8 cellular contexts compared by ENCODE assay signal in the genomic region with DNA sequence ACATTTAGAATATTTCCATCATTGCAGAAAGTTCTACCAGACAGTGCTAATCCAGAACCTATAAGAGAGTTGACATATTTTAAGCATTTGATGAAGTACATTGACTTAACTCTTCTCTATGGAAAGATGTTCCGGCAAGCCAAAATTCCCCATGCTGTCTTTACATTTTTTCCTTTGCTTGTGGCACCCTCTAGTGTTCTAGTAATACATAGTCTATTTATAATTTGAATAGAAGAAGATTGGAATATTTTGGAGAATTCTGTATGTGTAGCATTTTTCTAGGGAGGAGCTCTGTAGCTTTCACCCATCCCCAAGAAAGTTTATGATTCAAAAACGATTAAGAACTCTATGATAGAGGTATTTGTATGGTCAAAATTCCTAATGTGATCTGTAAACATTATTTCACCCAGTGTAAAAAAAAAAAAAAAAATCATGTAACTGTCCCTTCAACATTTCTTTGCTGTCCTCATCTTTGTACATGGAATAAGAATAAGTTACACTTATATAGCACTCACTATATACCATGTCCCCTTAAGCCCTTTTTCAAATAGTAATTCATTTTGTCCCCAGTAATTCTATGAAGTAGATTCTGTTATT. TPM values are rescaled to one million over a fixed set of nuclear protein-coding genes. Genes with fewer than 3 reads are reported as not detected.
DNase-seq lines count a peak whose midpoint lies in the region; ATAC-seq and TF ChIP-seq lines count a peak whose summit lies in the region.

No MANE protein-coding gene starts in this region.

- TF ChIP-seq CTCF in Caco-2 (IDR thresholded peaks at IDR 0.05; ENCODE audit: insufficient read depth in 1 of 2, low read depth in 1 of 2, low read length in 1 of 2, severe bottlenecking in 1 of 2, unreplicated experiment in 1 of 2) (peak; percentile 49 to 51), fibroblast of villous mesenchyme (IDR thresholded peaks at IDR 0.05; ENCODE audit: insufficient read depth, low read depth, low read length) (peak; percentile 50), prostate gland (IDR thresholded peaks at IDR 0.05) (peak in 2 of 4 experiments; percentile 49 to 53)

- H3K4me3 Mint-ChIP-seq in Caco-2 (ENCODE audit: unreplicated experiment), result no peak overlapping the region

- H3K27ac Mint-ChIP-seq in Caco-2 (ENCODE audit: unreplicated experiment), result no peak overlapping the region

- 31% methylated on average over 2 of the region's 2 CpGs for WGBS in prostate gland

- H3K4me1 Mint-ChIP-seq in Caco-2 (ENCODE audit: low read depth, unreplicated experiment), result no peaks in the 10 kb centered on the region

- ATAC-seq in GM18870 (IDR thresholded peaks at IDR 0.05; ENCODE audit: unreplicated experiment) (no peak), GM21390 (IDR thresholded peaks at IDR 0.05; ENCODE audit: unreplicated experiment) (no peak)

- H3K36me3 Mint-ChIP-seq in Caco-2 (ENCODE audit: insufficient read depth, unreplicated experiment), result no peaks in the 10 kb centered on the region

- H3K27me3 ChIP-seq in Caco-2 (replicated peaks; ENCODE audit: control insufficient read depth, insufficient read depth, low read length), result no peaks in the 10 kb centered on the region
- H3K27me3 ChIP-seq in prostate gland (replicated peaks; ENCODE audit: insufficient read depth), result no peaks in the 10 kb centered on the region

- no peak overlapping the region for H3K27ac ChIP-seq in prostate gland

- H3K4me1 ChIP-seq in Caco-2 (no peaks in the 10 kb centered on the region), prostate gland (replicated peaks) (no peaks in the 10 kb centered on the region)

- POLR2A ChIA-PET in Caco-2 (lab: Charles Lee), result no interaction called here

- CTCF ChIA-PET in Caco-2 (lab: Charles Lee), result interaction anchor here (1.3 kb wide), 2 partner anchors 277 to 426 kb away, joined by 6 to 7 read pairs; no protein-coding TSS in a partner anchor

- intact Hi-C loops in Caco-2 (cut with micrococcal nuclease; ENCODE audit: unreplicated experiment), result loop anchor here (1.0 to 5.0 kb wide), 4 partner anchors 172 to 427 kb away; no protein-coding TSS in a partner anchor
- intact Hi-C loops in prostate gland (cut with DNase I), result loop anchor here (10.0 kb wide), 3 partner anchors 160 to 370 kb away; no protein-coding TSS in a partner anchor

- peak in 1 of 2 experiments; percentile 40 for DNase-seq in Caco-2
- peak; percentile 63 for DNase-seq in LHCN-M2 (ENCODE audit: low read depth)
- DNase-seq in SHP77 (lab: John Stamatoyannopoulos, UW), result peak; percentile 15 to 30
- peak; percentile 68 for DNase-seq in fibroblast of villous mesenchyme (ENCODE audit: low read depth)
- peak; percentile 21 for DNase-seq in smooth muscle cell of the brain vasculature (ENCODE audit: low read depth, low spot score)
- DNase-seq in prostate gland (ENCODE audit: low spot score), result no peak

- H3K4me3 ChIP-seq in Caco-2 (ENCODE audit: low read depth, low read length), result no peak overlapping the region
- no peak overlapping the region for H3K4me3 ChIP-seq in fibroblast of villous mesenchyme (ENCODE audit: low read depth, low read length)
- H3K4me3 ChIP-seq in prostate gland, result no peak overlapping the region

- BruUV-seq in Caco-2 (replicated peaks; lab: Mats Ljungman, UMichigan), result no TSS peak

- H3K9me3 Mint-ChIP-seq in Caco-2 (ENCODE audit: unreplicated experiment), result no peaks in the 10 kb centered on the region

- TF ChIP-seq POLR2A in prostate gland (IDR thresholded peaks at IDR 0.05), result no peak

- H3K27me3 Mint-ChIP-seq in Caco-2 (ENCODE audit: insufficient read depth, unreplicated experiment), result no peaks in the 10 kb centered on the region

- no peaks in the 10 kb centered on the region for H3K36me3 ChIP-seq in Caco-2 (ENCODE audit: control insufficient read depth, insufficient read depth, low read length)
- H3K36me3 ChIP-seq in prostate gland, result no peaks in the 10 kb centered on the region

- H3K9me3 ChIP-seq in Caco-2 (no peaks in the 10 kb centered on the region), prostate gland (no peaks in the 10 kb centered on the region)

RNA-seq across cellular contexts. Expression of a gene that starts 33.2 kb away (rescaled TPM):
- 22.5 and 23.0 TPM in 2 replicates for total RNA-seq in Caco-2 (2022)
- total RNA-seq in LHCN-M2 (2014; rRNA removed), result 9.2 and 12.7 TPM in 2 replicates
- 8.2 TPM for polyA plus RNA-seq in LHCN-M2 (2012)
- 10.6 and 12.5 TPM in 2 replicates for total RNA-seq in fibroblast of villous mesenchyme
- 10 to 100 TPM; 22.3 to 27.0 TPM for total RNA-seq in prostate gland
